ENCODE assay signal across 1 cellular context in the genomic region with DNA sequence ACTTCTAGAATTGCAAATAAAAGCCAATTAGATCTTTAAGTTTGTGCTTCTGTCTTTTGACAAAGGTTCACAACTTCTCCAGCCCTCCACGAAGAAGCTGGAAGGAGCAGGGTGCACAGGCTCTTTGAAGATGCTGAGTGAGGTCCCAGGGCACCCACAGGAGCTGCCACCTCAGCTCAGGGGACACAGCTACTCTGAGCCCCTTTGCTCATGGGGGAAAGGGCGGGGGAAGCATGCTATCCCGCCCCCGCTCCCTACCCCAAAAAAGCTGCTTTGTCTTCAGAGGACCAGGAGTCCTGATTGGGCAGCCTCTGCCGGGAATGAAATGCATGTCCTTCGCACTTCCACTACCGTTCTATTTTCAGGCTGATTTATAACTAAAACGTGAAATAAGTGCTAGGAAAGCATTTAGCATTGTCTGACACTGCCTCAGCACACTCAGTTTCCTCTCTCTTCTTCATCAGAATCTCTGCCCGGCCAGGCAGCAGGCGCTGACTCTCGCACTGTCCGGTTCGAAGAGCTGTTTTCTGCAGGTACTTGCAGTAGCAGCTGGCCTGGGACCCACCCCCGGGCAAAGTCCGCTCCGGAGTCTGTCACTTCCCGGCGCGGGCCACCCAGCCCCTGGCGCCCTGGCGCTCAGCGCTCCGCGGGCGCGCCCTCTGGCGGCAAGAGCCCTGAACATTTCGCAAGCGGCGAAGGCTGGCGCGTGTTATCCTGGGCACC.
TF ChIP-seq lines count a peak whose summit lies in the region.

No MANE protein-coding gene starts in this region.

TF ChIP-seq in Ishikawa, 13 proteins besides CTCF, POLR2A, EP300 and RAD21 (continued from another document):
- no peak for TF ChIP-seq REST (IDR thresholded peaks at IDR 0.05; ENCODE audit: low read depth)
